In genomic region chrX:109843963-109844751, GRCh38 we compare ENCODE assay signal across 12 cellular contexts.
A peak's percentile ranks its signal among the peaks of the same experiment; 100 is the strongest.
DNase-seq lines count a peak whose midpoint lies in the region; ATAC-seq and TF ChIP-seq lines count a peak whose summit lies in the region.
"Had no signal": no experiment of that assay in that cellular context is flagged by ENCODE, and none has a peak within 500 bp of the region (broad histone marks: within the 10 kb centered on the region; RNA-seq: fewer than 3 reads in every experiment).

No MANE protein-coding gene starts in this region.

- H3K36me3 ChIP-seq in liver (ENCODE audit: control insufficient read depth in 4 of 4, insufficient read depth in 3 of 4, low read depth in 1 of 4, low read length in 3 of 4) (no peaks in the 10 kb centered on the region), lower lobe of right lung (no peaks in the 10 kb centered on the region)
- H3K36me3 ChIP-seq: esophagus squamous epithelium, HAP-1 had no signal

- intact Hi-C loops in lower lobe of right lung (cut with DNase I), result no loop called here

- peaks cover 39% of the 10 kb centered on the region for H3K4me1 Mint-ChIP-seq in chondrocyte (ENCODE audit: low read depth)
- H3K4me1 Mint-ChIP-seq in activated T-cell treated with anti-CD3 and anti-CD28 coated beads, Interleukin-2, amount 50 U/mL, for 72 hours (ENCODE audit: low read depth), result peaks cover 12% of the 10 kb centered on the region

- TF ChIP-seq CTCF in GM10266 (IDR thresholded peaks at IDR 0.05; ENCODE audit: control insufficient read depth, insufficient read depth, low read depth, missing control alignments), result no peak
- no peak for TF ChIP-seq CTCF in liver (IDR thresholded peaks at IDR 0.05; ENCODE audit: low read depth, low read length, missing input control)
- TF ChIP-seq CTCF in lower lobe of right lung (IDR thresholded peaks at IDR 0.05), result no peak
- no peak for TF ChIP-seq CTCF in chondrocyte (IDR thresholded peaks at IDR 0.05)

- H3K9ac ChIP-seq in liver (ENCODE audit: low read depth in 1 of 2, low read length in 2 of 2), result no peak overlapping the region

- DNase-seq in GM10266 (ENCODE audit: extremely low spot score) (peak; percentile 13), MV-4-11 (lab: John Stamatoyannopoulos, UW) (peak; percentile 76), lower lobe of right lung (no peak), chondrocyte (ENCODE audit: low spot score) (no peak)
- DNase-seq in activated T-cell treated with anti-CD3 and anti-CD28 coated beads, Interleukin-2, amount 50 U/mL, for 72 hours, result no peak
- DNase-seq: esophagus squamous epithelium, T1000 had no signal

- TF ChIP-seq RAD21 in liver (IDR thresholded peaks at IDR 0.05), result no peak

- no peak overlapping the region for H3K27ac Mint-ChIP-seq in chondrocyte (ENCODE audit: unreplicated experiment)
- H3K27ac Mint-ChIP-seq in activated T-cell treated with anti-CD3 and anti-CD28 coated beads, Interleukin-2, amount 50 U/mL, for 72 hours, result no peak overlapping the region
- H3K27ac Mint-ChIP-seq: activated naive CD8-positive, alpha-beta T cell had no signal

- no peak overlapping the region for H3K27ac ChIP-seq in liver (ENCODE audit: low read depth in 1 of 2, low read length in 2 of 2)
- H3K27ac ChIP-seq in lower lobe of right lung, result no peak overlapping the region

- H3K27me3 Mint-ChIP-seq in chondrocyte (ENCODE audit: low read depth), result no peaks in the 10 kb centered on the region
- H3K27me3 Mint-ChIP-seq in activated T-cell treated with anti-CD3 and anti-CD28 coated beads, Interleukin-2, amount 50 U/mL, for 72 hours (ENCODE audit: low read depth), result peaks cover 12% of the 10 kb centered on the region
- H3K27me3 Mint-ChIP-seq: activated naive CD8-positive, alpha-beta T cell had no signal

- H3K27me3 ChIP-seq in liver (ENCODE audit: control insufficient read depth in 4 of 4, insufficient read depth in 4 of 4, low read length in 3 of 4), result peaks cover 0 to 6% (median under 1%) of the 10 kb centered on the region in 4 donors
- no peaks in the 10 kb centered on the region for H3K27me3 ChIP-seq in lower lobe of right lung (ENCODE audit: low read depth)
- H3K27me3 ChIP-seq: esophagus squamous epithelium had no signal

- ATAC-seq in GM21381 (IDR thresholded peaks at IDR 0.05; ENCODE audit: unreplicated experiment) (peak; percentile 50), lower lobe of right lung (no peak), HG03139 (IDR thresholded peaks at IDR 0.05; ENCODE audit: unreplicated experiment) (no peak)
- no peak for ATAC-seq in activated T-cell treated with anti-CD3 and anti-CD28 coated beads, Interleukin-2, amount 50 U/mL, for 72 hours (replicated peaks in 1 of 2)

- H3K36me3 Mint-ChIP-seq in chondrocyte (ENCODE audit: low read depth), result no peaks in the 10 kb centered on the region
- H3K36me3 Mint-ChIP-seq in activated T-cell treated with anti-CD3 and anti-CD28 coated beads, Interleukin-2, amount 50 U/mL, for 72 hours (ENCODE audit: insufficient read depth in 2 of 2), result no peaks in the 10 kb centered on the region
- H3K36me3 Mint-ChIP-seq: activated naive CD8-positive, alpha-beta T cell had no signal

- H3K4me3 ChIP-seq in liver (ENCODE audit: low read depth in 1 of 3, low read length in 3 of 3) (no peak overlapping the region), lower lobe of right lung (no peak overlapping the region)
- H3K4me3 ChIP-seq: esophagus squamous epithelium, HAP-1 had no signal

- 91% methylated on average over 1 of the region's 1 CpG for WGBS in liver

- H3K4me1 ChIP-seq in liver (ENCODE audit: control insufficient read depth in 4 of 4, insufficient read depth in 4 of 4, low read length in 3 of 4), result peaks cover 0 to 3% (median 1%) of the 10 kb centered on the region in 4 donors
- no peaks in the 10 kb centered on the region for H3K4me1 ChIP-seq in lower lobe of right lung

- H3K9me3 ChIP-seq in liver (ENCODE audit: control insufficient read depth in 4 of 4, low read length in 3 of 4) (no peaks in the 10 kb centered on the region), lower lobe of right lung (no peaks in the 10 kb centered on the region)
- H3K9me3 ChIP-seq: esophagus squamous epithelium, HAP-1 had no signal

- H3K9me3 Mint-ChIP-seq in chondrocyte (ENCODE audit: low read depth), result no peaks in the 10 kb centered on the region
- no peaks in the 10 kb centered on the region for H3K9me3 Mint-ChIP-seq in activated T-cell treated with anti-CD3 and anti-CD28 coated beads, Interleukin-2, amount 50 U/mL, for 72 hours

- H3K4me3 Mint-ChIP-seq in chondrocyte (ENCODE audit: unreplicated experiment), result no peak overlapping the region
- H3K4me3 Mint-ChIP-seq in activated T-cell treated with anti-CD3 and anti-CD28 coated beads, Interleukin-2, amount 50 U/mL, for 72 hours, result no peak overlapping the region
- H3K4me3 Mint-ChIP-seq: activated naive CD8-positive, alpha-beta T cell had no signal

TF ChIP-seq in liver, 16 proteins besides CTCF, POLR2A, EP300 and RAD21:
- TF ChIP-seq HNF4A (conservative IDR thresholded peaks at IDR 0.05) (peak; percentile 35 to 60), FOXA2 (IDR thresholded peaks at IDR 0.05) (no peak)
TF ChIP-seq in liver: peak in this region for 1.

Comparison
In these comparisons a context has a peak if more than half of its experiments do, and no peak if none do; other contexts are left out.
1. DNase-seq: peak in GM10266 (single experiment) and MV-4-11 (single experiment); none in lower lobe of right lung (single experiment), chondrocyte (single experiment) and activated T-cell treated with anti-CD3 and anti-CD28 coated beads, Interleukin-2, amount 50 U/mL, for 72 hours (0 of 2).